In genomic region chr20:40728470-40728869, GRCh38 we compare ENCODE assay signal across 1 cellular context.
TF ChIP-seq lines count a peak whose summit lies in the region.

No MANE protein-coding gene starts in this region.

TF ChIP-seq in IMR-90, 13 proteins besides CTCF, POLR2A, EP300 and RAD21:
- TF ChIP-seq CEBPB (IDR thresholded peaks at IDR 0.05; ENCODE audit: low read depth, low read length) (no peak), CHD1 (IDR thresholded peaks at IDR 0.05; ENCODE audit: low read depth, low read length) (no peak), BHLHE40 (IDR thresholded peaks at IDR 0.05; ENCODE audit: low read depth, low read length) (no peak), FOS (IDR thresholded peaks at IDR 0.05; ENCODE audit: low read depth, low read length) (no peak), NFE2L2 (IDR thresholded peaks at IDR 0.05; ENCODE audit: low read depth, low read length) (no peak), RFX5 (IDR thresholded peaks at IDR 0.05; ENCODE audit: low read depth, low read length) (no peak), MAFK (IDR thresholded peaks at IDR 0.05; ENCODE audit: low read depth, low read length) (no peak), ELK1 (IDR thresholded peaks at IDR 0.05; ENCODE audit: borderline replicate concordance, low read depth, low read length) (no peak), RCOR1 (IDR thresholded peaks at IDR 0.05; ENCODE audit: insufficient replicate concordance, low read length) (no peak), SMC3 (IDR thresholded peaks at IDR 0.05; ENCODE audit: low read depth, low read length) (no peak), USF2 (IDR thresholded peaks at IDR 0.05; ENCODE audit: low read depth, low read length) (no peak), MXI1 (IDR thresholded peaks at IDR 0.05; ENCODE audit: borderline replicate concordance, low read depth, low read length) (no peak)
